23 cellular contexts compared by ENCODE assay signal in the genomic region with DNA sequence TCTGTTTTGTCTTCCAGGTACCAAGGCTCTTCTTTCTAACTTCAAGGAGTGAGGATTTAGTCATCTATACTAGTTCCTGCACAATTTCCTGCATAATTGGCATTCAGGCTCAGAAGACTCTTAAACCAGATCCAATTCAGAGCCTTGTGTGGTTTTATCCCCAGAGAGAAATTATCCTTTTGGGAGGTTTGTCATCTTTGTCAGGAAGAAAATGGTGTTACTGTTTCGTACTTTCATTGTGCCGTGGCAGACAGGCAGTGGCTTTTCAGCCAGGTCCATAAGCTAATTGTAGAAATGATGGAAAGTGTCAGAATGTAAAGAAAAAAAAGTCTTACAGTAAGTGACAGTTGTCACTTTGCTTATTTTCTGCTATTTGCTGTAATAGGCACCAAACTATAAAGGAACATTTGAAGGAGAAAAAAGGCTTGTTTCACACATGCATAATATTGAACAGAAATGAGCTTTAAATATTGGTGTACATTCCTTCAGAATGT.
DNase-seq lines count a peak whose midpoint lies in the region; ATAC-seq and TF ChIP-seq lines count a peak whose summit lies in the region.
"Had no signal": no experiment of that assay in that cellular context is flagged by ENCODE, and none has a peak within 500 bp of the region (broad histone marks: within the 10 kb centered on the region; RNA-seq: fewer than 3 reads in every experiment).

No MANE protein-coding gene starts in this region.

- H2BK5ac ChIP-seq in mesendoderm (ENCODE audit: low read length): no peak overlapping the region

- no peak overlapping the region for H3K4ac ChIP-seq in mesendoderm (ENCODE audit: low read depth, low read length)

- H2BK120ac ChIP-seq in mesendoderm (ENCODE audit: low read depth, low read length): no peak overlapping the region

- no peak overlapping the region for H2BK15ac ChIP-seq in mesendoderm (replicated peaks; ENCODE audit: low read depth)

- no peak overlapping the region for H2AK5ac ChIP-seq in mesendoderm (ENCODE audit: low read length)

- no peak overlapping the region for H3K9ac ChIP-seq in mesendoderm (ENCODE audit: low read length)
- H3K9ac ChIP-seq: BLaER1 had no signal

- no peaks in the 10 kb centered on the region for H3K79me2 ChIP-seq in mesendoderm (ENCODE audit: control insufficient read depth, insufficient read depth, low read length)

- H3K36me3 ChIP-seq in mesendoderm (ENCODE audit: control insufficient read depth, insufficient read depth, low read length) (no peaks in the 10 kb centered on the region), SJCRH30 (no peaks in the 10 kb centered on the region)
- H3K36me3 ChIP-seq: BLaER1 had no signal

- H4K5ac ChIP-seq in mesendoderm (ENCODE audit: low read length): no peak overlapping the region

- H3K27me3 ChIP-seq in mesendoderm (ENCODE audit: insufficient read depth, low read length, poor library complexity) (no peaks in the 10 kb centered on the region), SJCRH30 (no peaks in the 10 kb centered on the region), right cardiac atrium (ENCODE audit: control insufficient read depth, insufficient read depth) (no peaks in the 10 kb centered on the region)
- H3K27me3 ChIP-seq: BE2C, BLaER1 had no signal

- peak; percentile 28 for DNase-seq in NCI-H69 (lab: John Stamatoyannopoulos, UW)
- no peak for DNase-seq in mesendoderm
- no peak for DNase-seq in LoVo (ENCODE audit: low spot score)
- DNase-seq in SJCRH30: no peak
- DNase-seq in right cardiac atrium: no peak
- DNase-seq in cardiac septum (ENCODE audit: low spot score): no peak
- DNase-seq: 8988T; ACHN; BE2C; C1 segment of cervical spinal cord; CD4-positive, alpha-beta memory T cell; CD4-positive, CD25-positive, alpha-beta regulatory T cell; CD8-positive, alpha-beta memory T cell; DMS 273 treated with DMSO at 0.1 percent for 48 hours; DMS153; DMS53; DMS79; DND-41; EL; GDM1 had no signal

- intact Hi-C loops in right cardiac atrium (cut with DNase I) (no loop called here), cardiac septum (cut with DNase I) (no loop called here)

- H3K23ac ChIP-seq in mesendoderm (ENCODE audit: low read length): no peak overlapping the region

- no peak for TF ChIP-seq CTCF in VCaP (conservative IDR thresholded peaks at IDR 0.05)

- no peak overlapping the region for H3K4me2 ChIP-seq in mesendoderm (ENCODE audit: low read length)
- H3K4me2 ChIP-seq: BLaER1 had no signal

- no peak for ATAC-seq in right cardiac atrium
- ATAC-seq: GM12878 had no signal

- H3K9me3 ChIP-seq in SJCRH30 (replicated peaks): no peaks in the 10 kb centered on the region
- no peaks in the 10 kb centered on the region for H3K9me3 ChIP-seq in right cardiac atrium (ENCODE audit: control insufficient read depth, low read length)
- H3K9me3 ChIP-seq: BE2C, BLaER1 had no signal

- peak overlapping the region; percentile 49 for H3K27ac ChIP-seq in VCaP
- no peak overlapping the region for H3K27ac ChIP-seq in mesendoderm (ENCODE audit: low read depth, low read length)
- no peak overlapping the region for H3K27ac ChIP-seq in SJCRH30
- H3K27ac ChIP-seq in right cardiac atrium (ENCODE audit: low read length): no peak overlapping the region
- H3K27ac ChIP-seq: BLaER1 had no signal

- H3K4me1 ChIP-seq in mesendoderm (ENCODE audit: control insufficient read depth, low read depth, low read length): no peaks in the 10 kb centered on the region
- no peaks in the 10 kb centered on the region for H3K4me1 ChIP-seq in SJCRH30
- no peaks in the 10 kb centered on the region for H3K4me1 ChIP-seq in right cardiac atrium (ENCODE audit: control insufficient read depth, insufficient read depth, low read length)
- H3K4me1 ChIP-seq: BE2C, BLaER1 had no signal

- no CpG with 5 or more reads among the region's 2 CpGs for WGBS in mesendoderm (ENCODE audit: extremely low coverage, insufficient coverage, low lambda C conversion rate)
- 66% methylated on average over 2 of the region's 2 CpGs for WGBS in right cardiac atrium

- peak overlapping the region; percentile 66 for H4K8ac ChIP-seq in mesendoderm (ENCODE audit: low read depth, low read length)

- no peak overlapping the region for H3K56ac ChIP-seq in mesendoderm (ENCODE audit: low read length)

- no peak overlapping the region for H3K18ac ChIP-seq in mesendoderm (ENCODE audit: low read length)

- H3K4me3 ChIP-seq in mesendoderm (ENCODE audit: low read length) (no peak overlapping the region), SJCRH30 (no peak overlapping the region), right cardiac atrium (ENCODE audit: low read length) (no peak overlapping the region)
- H3K4me3 ChIP-seq: BLaER1, GM12878 had no signal

- H3K79me1 ChIP-seq in mesendoderm (ENCODE audit: low read length): no peaks in the 10 kb centered on the region
